Comparison of ENCODE assay signal across 1 cellular context in the genomic region with DNA sequence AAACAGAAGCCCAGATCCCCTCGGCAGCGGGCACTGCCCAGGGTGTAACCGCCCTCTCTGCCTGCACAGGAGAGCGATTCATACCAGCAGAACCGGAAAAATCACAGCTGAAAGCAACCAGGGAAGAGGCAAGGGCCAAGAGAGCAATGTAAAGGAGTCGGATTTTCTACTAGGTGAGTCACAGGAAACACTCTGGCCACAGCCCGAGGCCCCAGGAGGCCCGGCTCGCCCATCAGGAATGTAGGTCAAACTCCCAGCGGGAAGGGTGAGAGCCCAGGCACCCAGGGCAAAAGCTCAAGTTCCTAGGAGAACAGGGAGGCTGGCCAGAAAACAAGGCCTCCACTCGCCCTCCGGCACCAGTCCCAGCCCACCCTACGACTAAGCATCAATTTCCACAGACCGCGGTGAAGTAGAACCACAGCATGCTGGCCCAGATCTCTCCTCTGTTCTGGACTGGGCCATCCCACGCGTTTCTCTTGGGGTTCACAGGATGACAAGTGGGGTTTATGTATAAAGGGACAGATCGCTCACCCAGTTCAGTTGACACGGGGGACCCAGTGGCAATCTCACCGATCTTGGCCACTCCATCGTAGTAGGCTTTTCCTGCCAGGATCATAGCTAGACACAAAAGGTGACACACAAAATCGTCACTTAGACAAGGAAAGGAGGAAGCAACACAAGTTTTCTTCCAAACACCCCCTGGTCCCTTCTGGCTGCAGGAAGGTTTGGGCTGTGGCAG.
TF ChIP-seq lines count a peak whose summit lies in the region.

No MANE protein-coding gene starts in this region.

TF ChIP-seq in H1, 55 proteins besides CTCF, POLR2A, EP300 and RAD21 (continued from another document):
- TF ChIP-seq, protein P1, sequence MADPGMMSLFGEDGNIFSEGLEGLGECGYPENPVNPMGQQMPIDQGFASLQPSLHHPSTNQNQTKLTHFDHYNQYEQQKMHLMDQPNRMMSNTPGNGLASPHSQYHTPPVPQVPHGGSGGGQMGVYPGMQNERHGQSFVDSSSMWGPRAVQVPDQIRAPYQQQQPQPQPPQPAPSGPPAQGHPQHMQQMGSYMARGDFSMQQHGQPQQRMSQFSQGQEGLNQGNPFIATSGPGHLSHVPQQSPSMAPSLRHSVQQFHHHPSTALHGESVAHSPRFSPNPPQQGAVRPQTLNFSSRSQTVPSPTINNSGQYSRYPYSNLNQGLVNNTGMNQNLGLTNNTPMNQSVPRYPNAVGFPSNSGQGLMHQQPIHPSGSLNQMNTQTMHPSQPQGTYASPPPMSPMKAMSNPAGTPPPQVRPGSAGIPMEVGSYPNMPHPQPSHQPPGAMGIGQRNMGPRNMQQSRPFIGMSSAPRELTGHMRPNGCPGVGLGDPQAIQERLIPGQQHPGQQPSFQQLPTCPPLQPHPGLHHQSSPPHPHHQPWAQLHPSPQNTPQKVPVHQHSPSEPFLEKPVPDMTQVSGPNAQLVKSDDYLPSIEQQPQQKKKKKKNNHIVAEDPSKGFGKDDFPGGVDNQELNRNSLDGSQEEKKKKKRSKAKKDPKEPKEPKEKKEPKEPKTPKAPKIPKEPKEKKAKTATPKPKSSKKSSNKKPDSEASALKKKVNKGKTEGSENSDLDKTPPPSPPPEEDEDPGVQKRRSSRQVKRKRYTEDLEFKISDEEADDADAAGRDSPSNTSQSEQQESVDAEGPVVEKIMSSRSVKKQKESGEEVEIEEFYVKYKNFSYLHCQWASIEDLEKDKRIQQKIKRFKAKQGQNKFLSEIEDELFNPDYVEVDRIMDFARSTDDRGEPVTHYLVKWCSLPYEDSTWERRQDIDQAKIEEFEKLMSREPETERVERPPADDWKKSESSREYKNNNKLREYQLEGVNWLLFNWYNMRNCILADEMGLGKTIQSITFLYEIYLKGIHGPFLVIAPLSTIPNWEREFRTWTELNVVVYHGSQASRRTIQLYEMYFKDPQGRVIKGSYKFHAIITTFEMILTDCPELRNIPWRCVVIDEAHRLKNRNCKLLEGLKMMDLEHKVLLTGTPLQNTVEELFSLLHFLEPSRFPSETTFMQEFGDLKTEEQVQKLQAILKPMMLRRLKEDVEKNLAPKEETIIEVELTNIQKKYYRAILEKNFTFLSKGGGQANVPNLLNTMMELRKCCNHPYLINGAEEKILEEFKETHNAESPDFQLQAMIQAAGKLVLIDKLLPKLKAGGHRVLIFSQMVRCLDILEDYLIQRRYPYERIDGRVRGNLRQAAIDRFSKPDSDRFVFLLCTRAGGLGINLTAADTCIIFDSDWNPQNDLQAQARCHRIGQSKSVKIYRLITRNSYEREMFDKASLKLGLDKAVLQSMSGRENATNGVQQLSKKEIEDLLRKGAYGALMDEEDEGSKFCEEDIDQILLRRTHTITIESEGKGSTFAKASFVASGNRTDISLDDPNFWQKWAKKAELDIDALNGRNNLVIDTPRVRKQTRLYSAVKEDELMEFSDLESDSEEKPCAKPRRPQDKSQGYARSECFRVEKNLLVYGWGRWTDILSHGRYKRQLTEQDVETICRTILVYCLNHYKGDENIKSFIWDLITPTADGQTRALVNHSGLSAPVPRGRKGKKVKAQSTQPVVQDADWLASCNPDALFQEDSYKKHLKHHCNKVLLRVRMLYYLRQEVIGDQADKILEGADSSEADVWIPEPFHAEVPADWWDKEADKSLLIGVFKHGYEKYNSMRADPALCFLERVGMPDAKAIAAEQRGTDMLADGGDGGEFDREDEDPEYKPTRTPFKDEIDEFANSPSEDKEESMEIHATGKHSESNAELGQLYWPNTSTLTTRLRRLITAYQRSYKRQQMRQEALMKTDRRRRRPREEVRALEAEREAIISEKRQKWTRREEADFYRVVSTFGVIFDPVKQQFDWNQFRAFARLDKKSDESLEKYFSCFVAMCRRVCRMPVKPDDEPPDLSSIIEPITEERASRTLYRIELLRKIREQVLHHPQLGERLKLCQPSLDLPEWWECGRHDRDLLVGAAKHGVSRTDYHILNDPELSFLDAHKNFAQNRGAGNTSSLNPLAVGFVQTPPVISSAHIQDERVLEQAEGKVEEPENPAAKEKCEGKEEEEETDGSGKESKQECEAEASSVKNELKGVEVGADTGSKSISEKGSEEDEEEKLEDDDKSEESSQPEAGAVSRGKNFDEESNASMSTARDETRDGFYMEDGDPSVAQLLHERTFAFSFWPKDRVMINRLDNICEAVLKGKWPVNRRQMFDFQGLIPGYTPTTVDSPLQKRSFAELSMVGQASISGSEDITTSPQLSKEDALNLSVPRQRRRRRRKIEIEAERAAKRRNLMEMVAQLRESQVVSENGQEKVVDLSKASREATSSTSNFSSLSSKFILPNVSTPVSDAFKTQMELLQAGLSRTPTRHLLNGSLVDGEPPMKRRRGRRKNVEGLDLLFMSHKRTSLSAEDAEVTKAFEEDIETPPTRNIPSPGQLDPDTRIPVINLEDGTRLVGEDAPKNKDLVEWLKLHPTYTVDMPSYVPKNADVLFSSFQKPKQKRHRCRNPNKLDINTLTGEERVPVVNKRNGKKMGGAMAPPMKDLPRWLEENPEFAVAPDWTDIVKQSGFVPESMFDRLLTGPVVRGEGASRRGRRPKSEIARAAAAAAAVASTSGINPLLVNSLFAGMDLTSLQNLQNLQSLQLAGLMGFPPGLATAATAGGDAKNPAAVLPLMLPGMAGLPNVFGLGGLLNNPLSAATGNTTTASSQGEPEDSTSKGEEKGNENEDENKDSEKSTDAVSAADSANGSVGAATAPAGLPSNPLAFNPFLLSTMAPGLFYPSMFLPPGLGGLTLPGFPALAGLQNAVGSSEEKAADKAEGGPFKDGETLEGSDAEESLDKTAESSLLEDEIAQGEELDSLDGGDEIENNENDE (IDR thresholded peaks at IDR 0.05; ENCODE audit: insufficient replicate concordance, low read length), result no peak
- no peak for TF ChIP-seq SRF (IDR thresholded peaks at IDR 0.05; ENCODE audit: low read depth, low read length)
- TF ChIP-seq BCL11A (IDR thresholded peaks at IDR 0.05; ENCODE audit: low read depth in 2 of 2, low read length in 2 of 2), result no peak
- TF ChIP-seq TEAD4 (IDR thresholded peaks at IDR 0.05; ENCODE audit: low read depth, low read length), result no peak
- TF ChIP-seq EZH2 (IDR thresholded peaks at IDR 0.05; ENCODE audit: low read depth, low read length, severe bottlenecking), result no peak
- TF ChIP-seq TAF1 (IDR thresholded peaks at IDR 0.05; ENCODE audit: low read depth, low read length), result no peak
- no peak for TF ChIP-seq CREB1 (IDR thresholded peaks at IDR 0.05)
- no peak for TF ChIP-seq SP1 (IDR thresholded peaks at IDR 0.05; ENCODE audit: low read depth, low read length)
- no peak for TF ChIP-seq JUND (IDR thresholded peaks at IDR 0.05; ENCODE audit: low read length)
